In the genomic region with DNA sequence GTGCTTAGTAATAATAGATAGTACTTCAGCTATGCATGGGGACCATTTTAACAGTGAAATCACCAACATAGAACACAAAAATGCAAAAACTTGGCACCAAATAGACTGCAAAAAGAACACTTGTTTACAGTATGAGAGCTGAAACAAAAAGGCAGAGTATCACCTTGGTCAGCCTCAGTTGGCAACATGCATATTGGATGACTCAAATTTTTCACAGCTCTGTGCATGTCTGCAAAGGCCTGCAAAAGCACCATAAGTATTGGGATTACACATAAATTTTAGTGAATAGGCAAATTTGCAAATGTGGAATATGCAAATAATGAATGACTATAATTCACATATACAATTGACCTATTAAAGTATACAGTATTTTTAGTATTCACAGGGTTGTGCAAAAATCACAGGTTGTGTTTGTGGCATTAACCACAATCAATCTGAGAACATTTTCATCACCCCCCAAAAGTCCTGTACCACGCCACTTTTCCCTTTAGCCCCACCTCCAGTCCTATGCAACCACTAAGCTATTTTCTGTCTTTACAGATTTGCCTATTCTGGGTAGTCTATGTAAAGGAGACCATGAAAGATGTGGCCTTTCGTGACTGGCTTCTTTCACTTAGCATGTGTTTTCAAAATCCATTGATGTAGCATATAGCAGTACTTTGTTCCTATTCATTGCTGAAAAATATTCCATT, we compare ENCODE assay signal across 22 cellular contexts. TPM values are rescaled to one million over a fixed set of nuclear protein-coding genes. Genes with fewer than 3 reads are reported as not detected.
DNase-seq lines count a peak whose midpoint lies in the region; ATAC-seq, FAIRE-seq and TF ChIP-seq lines count a peak whose summit lies in the region.
"Had no signal": no experiment of that assay in that cellular context is flagged by ENCODE, and none has a peak within 500 bp of the region (broad histone marks: within the 10 kb centered on the region; RNA-seq: fewer than 3 reads in every experiment).

No MANE protein-coding gene starts in this region.

- H3K4me3 ChIP-seq in GM12865 (ENCODE audit: low read depth, low read length) = no peak overlapping the region
- H3K4me3 ChIP-seq in bronchial epithelial cell (ENCODE audit: low read depth, low read length) = no peak overlapping the region
- H3K4me3 ChIP-seq: BLaER1 had no signal

- no peaks in the 10 kb centered on the region for H3K4me1 ChIP-seq in foreskin keratinocyte
- H3K4me1 ChIP-seq: BLaER1 had no signal

- H3K27ac ChIP-seq in foreskin keratinocyte = no peak overlapping the region
- H3K27ac ChIP-seq: BLaER1, HL-60 had no signal

- ATAC-seq in foreskin keratinocyte (peak; percentile 35), GM18502 (IDR thresholded peaks at IDR 0.05; ENCODE audit: poor library complexity, unreplicated experiment) (no peak)
- ATAC-seq: PC-3 had no signal

- FAIRE-seq in bronchial epithelial cell (lab: Jason Lieb, UNC) = no peak
- FAIRE-seq: D721Med, H1 had no signal

- no peaks in the 10 kb centered on the region for H3K36me3 ChIP-seq in bronchial epithelial cell (ENCODE audit: control insufficient read depth, insufficient read depth, low read length)

- peak; percentile 6 for DNase-seq in GM12865 (ENCODE audit: low read depth)
- DNase-seq in NCI-H526 (lab: John Stamatoyannopoulos, UW) = peak; percentile 85 to 89
- peak; percentile 48 for DNase-seq in bronchial epithelial cell (ENCODE audit: low read depth)
- DNase-seq in foreskin keratinocyte = peak in 1 of 2 donors; percentile 34
- no peak for DNase-seq in NCI-H1092 treated with DMSO at 0.1 percent for 48 hours (lab: John Stamatoyannopoulos, UW)
- no peak for DNase-seq in SKM-1 treated with dmso at 0.1 percent for 144 hours (lab: John Stamatoyannopoulos, UW; ENCODE audit: unreplicated experiment)
- DNase-seq in NOMO-1 treated with dmso at 0.1 percent for 144 hours (lab: John Stamatoyannopoulos, UW; ENCODE audit: unreplicated experiment) = no peak
- DNase-seq: CD4-positive, CD25-positive, alpha-beta regulatory T cell; DMS53; HCEC 1CT; NCI-H1105; NCI-H146; NCI-H1930; NCI-H446; NCI-H524 treated with DMSO at 0.1 percent for 48 hours; PC-3; SK-N-SH had no signal

- H3K27me3 ChIP-seq in bronchial epithelial cell (ENCODE audit: control insufficient read depth, insufficient read depth, low read length) (no peaks in the 10 kb centered on the region), foreskin keratinocyte (no peaks in the 10 kb centered on the region)
- H3K27me3 ChIP-seq: BLaER1 had no signal

- TF ChIP-seq CTCF in GM12865 (IDR thresholded peaks at IDR 0.05; ENCODE audit: insufficient read depth, low read depth, low read length, missing control alignments) = no peak
- no peak for TF ChIP-seq CTCF in bronchial epithelial cell (IDR thresholded peaks at IDR 0.05; ENCODE audit: insufficient read depth, low read length, severe bottlenecking)
- no peak for TF ChIP-seq CTCF in foreskin keratinocyte (conservative IDR thresholded peaks at IDR 0.05)

RNA-seq across cellular contexts. Expression of a gene that starts 47.2 kb away (rescaled TPM):
- total RNA-seq in bronchial epithelial cell = 1.1 and 1.8 TPM in 2 replicates
- total RNA-seq in foreskin keratinocyte = 4.8 and 5.7 TPM in 2 replicates
- 1.4 and 2.9 TPM in 2 replicates for polyA plus RNA-seq in foreskin keratinocyte

Comparison
In these comparisons a context has a peak if more than half of its experiments do, and no peak if none do; other contexts are left out.
1. DNase-seq: peak in GM12865 (single experiment), NCI-H526 (2 of 2) and bronchial epithelial cell (single experiment); none in NCI-H1092 treated with DMSO at 0.1 percent for 48 hours (single experiment), SKM-1 treated with dmso at 0.1 percent for 144 hours (single experiment) and NOMO-1 treated with dmso at 0.1 percent for 144 hours (single experiment).